9 cellular contexts compared by ENCODE assay signal in the genomic region with DNA sequence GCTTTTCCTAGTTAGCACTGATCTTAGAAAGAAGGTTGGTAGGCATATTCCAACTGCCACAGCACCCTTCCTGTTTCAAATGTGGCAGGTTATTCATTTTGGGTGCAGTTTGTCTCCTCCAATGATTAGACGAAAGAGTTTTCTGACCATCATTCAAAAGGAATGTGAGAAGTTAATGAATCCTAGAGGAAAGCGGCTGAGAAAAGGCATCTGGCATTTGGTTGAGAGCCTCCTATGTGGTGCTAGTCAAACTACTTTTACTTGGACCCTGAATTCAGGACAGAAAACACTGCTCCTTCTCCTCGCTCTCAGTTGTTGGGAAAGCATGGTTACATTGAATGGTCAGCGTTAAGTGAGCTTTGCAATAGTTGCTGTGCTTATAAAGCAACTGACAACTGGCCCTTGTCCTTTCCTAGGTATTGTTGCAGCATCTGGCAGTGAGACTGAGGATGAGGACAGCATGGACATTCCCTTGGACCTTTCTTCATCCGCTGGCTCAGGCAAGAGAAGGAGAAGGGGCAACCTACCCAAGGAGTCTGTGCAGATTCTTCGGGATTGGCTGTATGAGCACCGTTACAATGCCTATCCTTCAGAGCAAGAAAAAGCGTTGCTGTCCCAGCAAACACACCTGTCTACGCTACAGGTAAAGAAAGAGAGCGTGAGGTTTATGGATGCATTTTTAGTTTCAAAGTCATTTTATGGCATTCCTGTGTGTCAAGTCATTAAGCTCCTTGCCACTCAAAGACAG. TPM values are rescaled to one million over a fixed set of nuclear protein-coding genes. Genes with fewer than 3 reads are reported as not detected.
DNase-seq lines count a peak whose midpoint lies in the region; ATAC-seq and TF ChIP-seq lines count a peak whose summit lies in the region.
"Had no signal": no experiment of that assay in that cellular context is flagged by ENCODE, and none has a peak within 500 bp of the region (broad histone marks: within the 10 kb centered on the region; RNA-seq: fewer than 3 reads in every experiment).

No MANE protein-coding gene starts in this region.

- TF ChIP-seq POLR2A in spleen (IDR thresholded peaks at IDR 0.05), result no peak

- TF ChIP-seq CTCF in spleen (IDR thresholded peaks at IDR 0.05 in 8 of 11, conservative IDR thresholded peaks at IDR 0.05 in 3 of 11), result no peak

- peaks cover 7% of the 10 kb centered on the region for H3K9me3 Mint-ChIP-seq in activated naive CD8-positive, alpha-beta T cell treated with anti-CD3 and anti-CD28 coated beads, Interleukin-2, amount 50 U/mL, for 24 hours

- no peaks in the 10 kb centered on the region for H3K9me3 ChIP-seq in iPS-20b (ENCODE audit: insufficient read depth, low read depth, low read length)
- H3K9me3 ChIP-seq in spleen, result peaks cover 0 to 7% (median 4%) of the 10 kb centered on the region in 8 donors

- peak; percentile 59 for DNase-seq in HCEC 1CT
- no peak for DNase-seq in activated naive CD8-positive, alpha-beta T cell treated with anti-CD3 and anti-CD28 coated beads, Interleukin-2, amount 50 U/mL, for 24 hours
- DNase-seq in spleen, result no peak
- DNase-seq in ecto neural progenitor cell (ENCODE audit: low spot score), result no peak
- no peak for DNase-seq in NCI-H510A (lab: John Stamatoyannopoulos, UW)
- no peak for DNase-seq in KBM-7
- no peak for DNase-seq in activated CD4-positive, CD25-positive, alpha-beta regulatory T cell (lab: John Stamatoyannopoulos, UW)
- DNase-seq: stimulated activated CD4-positive, alpha-beta T cell treated with anti-CD3 and anti-CD28 coated beads, Interleukin-4, amount 100 ng/mL, for 1 hour had no signal

- intact Hi-C loops in spleen (cut with DNase I; ENCODE audit: low total_unique reads), result loop anchor here (5.0 to 10.0 kb wide), 3 partner anchors 131 to 209 kb away; no protein-coding TSS in a partner anchor

- ATAC-seq in activated naive CD8-positive, alpha-beta T cell treated with anti-CD3 and anti-CD28 coated beads, Interleukin-2, amount 50 U/mL, for 24 hours, result no peak

- H3K27me3 Mint-ChIP-seq in activated naive CD8-positive, alpha-beta T cell treated with anti-CD3 and anti-CD28 coated beads, Interleukin-2, amount 50 U/mL, for 24 hours, result no peaks in the 10 kb centered on the region

- 86 to 94% (median 92%) methylated on average over 10 of the region's 10 CpGs for WGBS in spleen, 5 donors

- H3K36me3 Mint-ChIP-seq in activated naive CD8-positive, alpha-beta T cell treated with anti-CD3 and anti-CD28 coated beads, Interleukin-2, amount 50 U/mL, for 24 hours (ENCODE audit: low read depth), result peaks cover 63% of the 10 kb centered on the region

- H3K27ac Mint-ChIP-seq in activated naive CD8-positive, alpha-beta T cell treated with anti-CD3 and anti-CD28 coated beads, Interleukin-2, amount 50 U/mL, for 24 hours, result peak overlapping the region; percentile 49

- H3K4me3 ChIP-seq in iPS-20b (ENCODE audit: low read length), result peak overlapping the region; percentile 99
- no peak overlapping the region for H3K4me3 ChIP-seq in spleen

- H3K4me3 Mint-ChIP-seq in activated naive CD8-positive, alpha-beta T cell treated with anti-CD3 and anti-CD28 coated beads, Interleukin-2, amount 50 U/mL, for 24 hours, result no peak overlapping the region

- in situ Hi-C loops in KBM-7 (cut with MboI; ENCODE audit: low pct_unique_long_range_greater_than_20kb, low sequenced_read_pairs), result no loop called here

- peak overlapping the region; percentile 65 for H3K9ac ChIP-seq in iPS-20b (ENCODE audit: low read depth, low read length)

- H3K4me1 ChIP-seq in iPS-20b (ENCODE audit: insufficient read depth, low read length), result peaks cover 34% of the 10 kb centered on the region
- peaks cover 8 to 84% (median 65%) of the 10 kb centered on the region in 6 donors for H3K4me1 ChIP-seq in spleen

- peaks cover 74% of the 10 kb centered on the region for H3K4me1 Mint-ChIP-seq in activated naive CD8-positive, alpha-beta T cell treated with anti-CD3 and anti-CD28 coated beads, Interleukin-2, amount 50 U/mL, for 24 hours

- H3K36me3 ChIP-seq in iPS-20b (ENCODE audit: insufficient read depth, low read depth, low read length) (peaks cover 69% of the 10 kb centered on the region), spleen (peaks cover 0 to 36% (median 24%) of the 10 kb centered on the region in 6 donors)

- H3K27me3 ChIP-seq in iPS-20b (ENCODE audit: insufficient read depth, low read length) (no peaks in the 10 kb centered on the region), spleen (replicated peaks in 1 of 7) (no peaks in the 10 kb centered on the region)

- H3K27ac ChIP-seq in iPS-20b (ENCODE audit: low read length) (peak overlapping the region; percentile 71), spleen (peak overlapping the region in 5 of 8 donors; percentile 7 to 99 (median 99))

RNA-seq across cellular contexts. Expression of a gene that starts 6.1 kb away (rescaled TPM):
- 10 to 100 TPM; 25.3 to 64.5 (median 39.9) TPM for total RNA-seq in spleen
- polyA plus RNA-seq in spleen, result 10 to 100 TPM; 27.7 to 35.7 (median 28.4) TPM
